Comparison of ENCODE assay signal across 10 cellular contexts in the genomic region with DNA sequence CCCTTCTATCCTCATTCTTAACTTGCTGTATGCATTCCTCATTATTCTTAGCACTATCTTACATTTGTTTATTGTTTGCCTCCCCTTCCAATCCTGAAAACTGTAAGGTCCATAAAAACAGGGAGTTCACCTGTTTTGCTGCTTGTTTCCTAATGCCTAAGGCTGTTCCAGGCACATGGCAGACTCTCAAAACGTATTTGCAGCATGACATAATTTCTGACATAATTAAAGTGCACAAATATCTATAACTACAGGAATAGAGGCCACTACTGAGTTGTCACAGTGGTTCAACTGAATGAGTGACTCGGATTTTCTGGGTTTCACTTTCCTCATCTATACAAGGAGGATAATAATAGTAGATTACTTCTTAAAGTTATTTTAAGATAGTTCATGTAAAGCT.
DNase-seq lines count a peak whose midpoint lies in the region; ATAC-seq and TF ChIP-seq lines count a peak whose summit lies in the region.
"Had no signal": no experiment of that assay in that cellular context is flagged by ENCODE, and none has a peak within 500 bp of the region (broad histone marks: within the 10 kb centered on the region; RNA-seq: fewer than 3 reads in every experiment).

No MANE protein-coding gene starts in this region.

- peaks cover 5% of the 10 kb centered on the region for H3K36me3 Mint-ChIP-seq in activated CD8-positive, alpha-beta memory T cell treated with anti-CD3 and anti-CD28 coated beads, Interleukin-2, amount 10 ng/mL, durations not matched to agents 7 days and 5 days
- H3K36me3 Mint-ChIP-seq in activated naive CD8-positive, alpha-beta T cell treated with anti-CD3 and anti-CD28 coated beads, Interleukin-2, amount 50 U/mL, for 24 hours (ENCODE audit: low read depth): peaks cover 8% of the 10 kb centered on the region

- H3K36me3 ChIP-seq in MM.1S (replicated peaks; ENCODE audit: insufficient read depth, low read length): no peaks in the 10 kb centered on the region
- peaks cover 0 to 4% (median 0%) of the 10 kb centered on the region in 6 donors for H3K36me3 ChIP-seq in spleen
- no peaks in the 10 kb centered on the region for H3K36me3 ChIP-seq in MG63
- no peaks in the 10 kb centered on the region for H3K36me3 ChIP-seq in suprapubic skin
- H3K36me3 ChIP-seq: right atrium auricular region had no signal

- H3K4me3 ChIP-seq in MM.1S (ENCODE audit: low read length) (peak overlapping the region; percentile 34; the same call in 1 of the 2 replicates), spleen (no peak overlapping the region), MG63 (no peak overlapping the region), suprapubic skin (no peak overlapping the region)
- H3K4me3 ChIP-seq: right atrium auricular region had no signal

- TF ChIP-seq EP300 in suprapubic skin (IDR thresholded peaks at IDR 0.05): no peak

- intact Hi-C loops in spleen (cut with DNase I; ENCODE audit: low total_unique reads): no loop called here

- H3K9me2 ChIP-seq in MM.1S (replicated peaks; ENCODE audit: insufficient read depth, low read length): no peaks in the 10 kb centered on the region

- H3K27me3 ChIP-seq in MM.1S (replicated peaks; ENCODE audit: insufficient read depth, low read length): no peaks in the 10 kb centered on the region
- no peaks in the 10 kb centered on the region for H3K27me3 ChIP-seq in spleen (replicated peaks in 1 of 7)
- no peaks in the 10 kb centered on the region for H3K27me3 ChIP-seq in MG63
- H3K27me3 ChIP-seq in suprapubic skin: no peaks in the 10 kb centered on the region
- H3K27me3 ChIP-seq: right atrium auricular region had no signal

- no peaks in the 10 kb centered on the region for H3K79me2 ChIP-seq in MM.1S (ENCODE audit: low read length)

- no peaks in the 10 kb centered on the region for H3K9me3 Mint-ChIP-seq in activated CD8-positive, alpha-beta memory T cell treated with anti-CD3 and anti-CD28 coated beads, Interleukin-2, amount 10 ng/mL, durations not matched to agents 7 days and 5 days (ENCODE audit: low read depth)
- no peaks in the 10 kb centered on the region for H3K9me3 Mint-ChIP-seq in activated naive CD8-positive, alpha-beta T cell treated with anti-CD3 and anti-CD28 coated beads, Interleukin-2, amount 50 U/mL, for 24 hours

- H3K9me3 ChIP-seq in MM.1S (replicated peaks; ENCODE audit: insufficient read depth, low read length) (no peaks in the 10 kb centered on the region), spleen (no peaks in the 10 kb centered on the region), MG63 (no peaks in the 10 kb centered on the region), suprapubic skin (no peaks in the 10 kb centered on the region)
- H3K9me3 ChIP-seq: right atrium auricular region had no signal

- 30 to 46% (median 42%) methylated on average over 2 of the region's 2 CpGs for WGBS in spleen, 5 donors
- 31% methylated on average over 2 of the region's 2 CpGs for WGBS in suprapubic skin

- TF ChIP-seq POLR2A in spleen (IDR thresholded peaks at IDR 0.05) (no peak), suprapubic skin (IDR thresholded peaks at IDR 0.05) (no peak)

- H3K27me3 Mint-ChIP-seq in activated CD8-positive, alpha-beta memory T cell treated with anti-CD3 and anti-CD28 coated beads, Interleukin-2, amount 10 ng/mL, durations not matched to agents 7 days and 5 days: no peaks in the 10 kb centered on the region
- H3K27me3 Mint-ChIP-seq in activated naive CD8-positive, alpha-beta T cell treated with anti-CD3 and anti-CD28 coated beads, Interleukin-2, amount 50 U/mL, for 24 hours: no peaks in the 10 kb centered on the region

- H3K4me3 Mint-ChIP-seq in activated CD8-positive, alpha-beta memory T cell treated with anti-CD3 and anti-CD28 coated beads, Interleukin-2, amount 10 ng/mL, durations not matched to agents 7 days and 5 days: peak overlapping the region; percentile 87
- peak overlapping the region; percentile 94 for H3K4me3 Mint-ChIP-seq in activated naive CD8-positive, alpha-beta T cell treated with anti-CD3 and anti-CD28 coated beads, Interleukin-2, amount 50 U/mL, for 24 hours

- H3K4me1 Mint-ChIP-seq in activated CD8-positive, alpha-beta memory T cell treated with anti-CD3 and anti-CD28 coated beads, Interleukin-2, amount 10 ng/mL, durations not matched to agents 7 days and 5 days: peaks cover 35% of the 10 kb centered on the region
- H3K4me1 Mint-ChIP-seq in activated naive CD8-positive, alpha-beta T cell treated with anti-CD3 and anti-CD28 coated beads, Interleukin-2, amount 50 U/mL, for 24 hours: peaks cover 51% of the 10 kb centered on the region

- H3F3A ChIP-seq in MM.1S (ENCODE audit: insufficient read depth, low read length): peaks cover 27% of the 10 kb centered on the region

- H3K27ac Mint-ChIP-seq in activated CD8-positive, alpha-beta memory T cell treated with anti-CD3 and anti-CD28 coated beads, Interleukin-2, amount 10 ng/mL, durations not matched to agents 7 days and 5 days: peak overlapping the region; percentile 100
- peak overlapping the region; percentile 99 for H3K27ac Mint-ChIP-seq in activated naive CD8-positive, alpha-beta T cell treated with anti-CD3 and anti-CD28 coated beads, Interleukin-2, amount 50 U/mL, for 24 hours

- no peak for ATAC-seq in activated CD8-positive, alpha-beta memory T cell treated with anti-CD3 and anti-CD28 coated beads, Interleukin-2, amount 10 ng/mL, durations not matched to agents 7 days and 5 days
- peak; percentile 37 for ATAC-seq in activated naive CD8-positive, alpha-beta T cell treated with anti-CD3 and anti-CD28 coated beads, Interleukin-2, amount 50 U/mL, for 24 hours
- no peak for ATAC-seq in GM21447 (IDR thresholded peaks at IDR 0.05; ENCODE audit: unreplicated experiment)

- H3K27ac ChIP-seq in MM.1S (ENCODE audit: low read length) (peak overlapping the region; percentile 75; the same call in 1 of the 2 replicates), spleen (peak overlapping the region; percentile 86 to 100 (median 99)), suprapubic skin (no peak overlapping the region)

- CTCF ChIA-PET in activated CD8-positive, alpha-beta memory T cell treated with anti-CD3 and anti-CD28 coated beads, Interleukin-2, amount 10 ng/mL, durations not matched to agents 7 days and 5 days (lab: Charles Lee): interaction anchor here (1.0 to 5.0 kb wide), 6 partner anchors 9 to 65 kb away, joined by 3 to 31 read pairs (median 3); a partner anchor contains a TSS

- H3K9ac ChIP-seq in MM.1S (ENCODE audit: low read length): peak overlapping the region; percentile 25; the same call in 1 of the 2 replicates

- no peaks in the 10 kb centered on the region for H4K20me1 ChIP-seq in MM.1S (ENCODE audit: insufficient read depth, low read length)

- no peak for DNase-seq in activated CD8-positive, alpha-beta memory T cell treated with anti-CD3 and anti-CD28 coated beads, Interleukin-2, amount 10 ng/mL, durations not matched to agents 7 days and 5 days
- no peak for DNase-seq in activated CD8-positive, alpha-beta memory T cell treated with anti-CD3 and anti-CD28 coated beads for 24 hours
- peak; percentile 52 for DNase-seq in MM.1S
- DNase-seq in activated naive CD8-positive, alpha-beta T cell treated with anti-CD3 and anti-CD28 coated beads, Interleukin-2, amount 50 U/mL, for 24 hours: no peak
- DNase-seq in spleen: no peak
- no peak for DNase-seq in MG63
- DNase-seq in suprapubic skin (ENCODE audit: low spot score in 2 of 2): no peak
- DNase-seq: NCI-H146 had no signal

- peaks cover 19% of the 10 kb centered on the region for H3K4me1 ChIP-seq in MM.1S (ENCODE audit: low read length)
- H3K4me1 ChIP-seq in spleen: peaks cover 22 to 50% (median 31%) of the 10 kb centered on the region in 6 donors
- peaks cover 17% of the 10 kb centered on the region for H3K4me1 ChIP-seq in suprapubic skin

- no peak for TF ChIP-seq CTCF in MM.1S (IDR thresholded peaks at IDR 0.05; ENCODE audit: low read length)
- no peak for TF ChIP-seq CTCF in spleen (IDR thresholded peaks at IDR 0.05 in 8 of 11, conservative IDR thresholded peaks at IDR 0.05 in 3 of 11)
- no peak for TF ChIP-seq CTCF in suprapubic skin (IDR thresholded peaks at IDR 0.05)

- H3K4me2 ChIP-seq in MM.1S (ENCODE audit: low read depth, low read length): peak overlapping the region; percentile 70

- peak overlapping the region; percentile 43; the same call in 1 of the 2 replicates for H2AFZ ChIP-seq in MM.1S (ENCODE audit: low read length)
